20 cellular contexts compared by ENCODE assay signal in the genomic region with DNA sequence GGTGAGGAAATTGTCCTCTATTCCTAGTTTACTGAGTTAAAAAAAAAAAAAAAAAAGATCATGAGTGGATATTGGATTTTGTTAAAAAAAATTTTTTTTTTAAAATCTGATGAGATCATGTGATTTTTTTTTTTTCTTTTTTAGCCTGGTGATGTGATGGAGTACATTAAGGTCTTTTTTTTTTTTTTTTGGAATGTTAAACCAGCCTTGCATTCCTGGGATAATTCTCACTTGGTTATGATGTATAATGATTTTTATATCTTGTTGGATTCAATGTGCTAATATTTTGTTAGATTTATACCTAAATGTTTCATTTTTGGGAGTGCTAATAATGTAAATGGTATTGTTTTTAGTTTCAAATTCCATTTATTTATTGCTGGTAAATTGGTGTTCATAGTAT. TPM values are rescaled to one million over a fixed set of nuclear protein-coding genes. Genes with fewer than 3 reads are reported as not detected.
DNase-seq lines count a peak whose midpoint lies in the region; ATAC-seq, FAIRE-seq and TF ChIP-seq lines count a peak whose summit lies in the region.
"Had no signal": no experiment of that assay in that cellular context is flagged by ENCODE, and none has a peak within 500 bp of the region (broad histone marks: within the 10 kb centered on the region; RNA-seq: fewer than 3 reads in every experiment).

No MANE protein-coding gene starts in this region.

- DNase-seq in KBM-7 (peak; percentile 26), OCI-M1 (lab: John Stamatoyannopoulos, UW) (peak; percentile 25), frontal cortex (ENCODE audit: low spot score in 2 of 2) (no peak), left lung (no peak), cerebellar nuclear complex (lab: John Stamatoyannopoulos, UW) (no peak), NCI-H1436 (lab: John Stamatoyannopoulos, UW) (no peak)
- no peak for DNase-seq in stimulated activated naive CD8-positive, alpha-beta T cell treated with anti-CD3 and anti-CD28 coated beads, Interleukin-15, amount 100 ng/mL, for 72 hours
- DNase-seq: C1 segment of cervical spinal cord; Calu3; CD4-positive, alpha-beta memory T cell; COR-L47; DMS79; EL; GF-D8; H9 had no signal

- in situ Hi-C loops in KBM-7 (cut with MboI; ENCODE audit: low pct_unique_long_range_greater_than_20kb, low sequenced_read_pairs): no loop called here

- no peak overlapping the region for H3K4me3 Mint-ChIP-seq in stimulated activated naive CD8-positive, alpha-beta T cell treated with anti-CD3 and anti-CD28 coated beads, Interleukin-15, amount 100 ng/mL, for 72 hours
- H3K4me3 Mint-ChIP-seq: CD4-positive, alpha-beta memory T cell; GM23338; H9 had no signal

- no peak overlapping the region for H3K4me3 ChIP-seq in HEK293 (ENCODE audit: low read depth, low read length)
- H3K4me3 ChIP-seq in left lung: no peak overlapping the region
- H3K4me3 ChIP-seq: GM23338 had no signal

- POLR2A ChIA-PET in HEK293 (lab: Yijun Ruan, JAX): no interaction called here

- H3K27ac Mint-ChIP-seq in stimulated activated naive CD8-positive, alpha-beta T cell treated with anti-CD3 and anti-CD28 coated beads, Interleukin-15, amount 100 ng/mL, for 72 hours: no peak overlapping the region
- H3K27ac Mint-ChIP-seq: GM23338, H9 had no signal

- H3K9me3 Mint-ChIP-seq in stimulated activated naive CD8-positive, alpha-beta T cell treated with anti-CD3 and anti-CD28 coated beads, Interleukin-15, amount 100 ng/mL, for 72 hours: peaks cover 10 to 13% of the 10 kb centered on the region in 2 donors

- no peaks in the 10 kb centered on the region for H3K27me3 ChIP-seq in left lung

- TF ChIP-seq CTCF in HEK293 (tag by site-specific recombination; IDR thresholded peaks at IDR 0.05) (no peak), left lung (IDR thresholded peaks at IDR 0.05) (no peak)

- CTCF ChIA-PET in HEK293 (lab: Yijun Ruan, JAX): interaction anchor here (1.2 kb wide), 1 partner anchor 27 kb away, joined by 3 read pairs; no protein-coding TSS in a partner anchor

- H3K4me1 ChIP-seq in HEK293 (ENCODE audit: control insufficient read depth, insufficient read depth, low read length): no peaks in the 10 kb centered on the region
- no peaks in the 10 kb centered on the region for H3K4me1 ChIP-seq in left lung

- H3K27me3 Mint-ChIP-seq in stimulated activated naive CD8-positive, alpha-beta T cell treated with anti-CD3 and anti-CD28 coated beads, Interleukin-15, amount 100 ng/mL, for 72 hours: no peaks in the 10 kb centered on the region
- H3K27me3 Mint-ChIP-seq: CD4-positive, alpha-beta memory T cell had no signal

- H3K36me3 ChIP-seq in HEK293 (ENCODE audit: control insufficient read depth in 2 of 2, insufficient read depth in 1 of 2, low read length in 2 of 2): peaks cover 11 to 46% of the 10 kb centered on the region in 2 experiments
- peaks cover 0 to 67% of the 10 kb centered on the region in 2 donors for H3K36me3 ChIP-seq in left lung

- ATAC-seq in left lung: no peak
- no peak for ATAC-seq in stimulated activated naive CD8-positive, alpha-beta T cell treated with anti-CD3 and anti-CD28 coated beads, Interleukin-15, amount 100 ng/mL, for 72 hours
- ATAC-seq: GM23338, HCT116 had no signal

- H3K27ac ChIP-seq in HEK293 (ENCODE audit: extremely low read depth, low read depth, low read length): no peak overlapping the region
- no peak overlapping the region for H3K27ac ChIP-seq in left lung

- peak; percentile 62 for FAIRE-seq in frontal cortex (lab: Jason Lieb, UNC)
- FAIRE-seq: GM12891, GM18507 had no signal

- H3K9me3 ChIP-seq in HEK293 (ENCODE audit: control insufficient read depth, insufficient read depth, low read depth, low read length) (no peaks in the 10 kb centered on the region), left lung (peaks cover 0 to 28% of the 10 kb centered on the region in 2 donors)

- peaks cover 11% of the 10 kb centered on the region for H3K4me1 Mint-ChIP-seq in stimulated activated naive CD8-positive, alpha-beta T cell treated with anti-CD3 and anti-CD28 coated beads, Interleukin-15, amount 100 ng/mL, for 72 hours

- intact Hi-C loops in left lung (cut with DNase I): no loop called here

TF ChIP-seq in HEK293, 187 proteins besides CTCF, POLR2A, EP300 and RAD21:
- TF ChIP-seq, protein P1, sequence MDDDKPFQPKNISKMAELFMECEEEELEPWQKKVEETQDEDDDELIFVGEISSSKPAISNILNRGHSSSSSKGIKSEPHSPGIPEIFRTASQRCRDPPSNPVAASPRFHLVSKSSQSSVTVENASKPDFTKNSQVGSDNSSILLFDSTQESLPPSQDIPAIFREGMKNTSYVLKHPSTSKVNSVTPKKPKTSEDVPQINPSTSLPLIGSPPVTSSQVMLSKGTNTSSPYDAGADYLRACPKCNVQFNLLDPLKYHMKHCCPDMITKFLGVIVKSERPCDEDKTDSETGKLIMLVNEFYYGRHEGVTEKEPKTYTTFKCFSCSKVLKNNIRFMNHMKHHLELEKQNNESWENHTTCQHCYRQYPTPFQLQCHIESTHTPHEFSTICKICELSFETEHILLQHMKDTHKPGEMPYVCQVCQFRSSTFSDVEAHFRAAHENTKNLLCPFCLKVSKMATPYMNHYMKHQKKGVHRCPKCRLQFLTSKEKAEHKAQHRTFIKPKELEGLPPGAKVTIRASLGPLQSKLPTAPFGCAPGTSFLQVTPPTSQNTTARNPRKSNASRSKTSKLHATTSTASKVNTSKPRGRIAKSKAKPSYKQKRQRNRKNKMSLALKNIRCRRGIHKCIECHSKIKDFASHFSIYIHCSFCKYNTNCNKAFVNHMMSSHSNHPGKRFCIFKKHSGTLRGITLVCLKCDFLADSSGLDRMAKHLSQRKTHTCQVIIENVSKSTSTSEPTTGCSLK (tag by site-specific recombination; IDR thresholded peaks at IDR 0.05): no peak
- TF ChIP-seq SETDB1 (IDR thresholded peaks at IDR 0.05; ENCODE audit: insufficient read length, low read length) (peak; percentile 4), SP7 (tag by site-specific recombination; IDR thresholded peaks at IDR 0.05) (no peak)

RNA-seq across cellular contexts. Expression of gene DDX10, which starts 43.3 kb away (rescaled TPM):
- total RNA-seq in frontal cortex: 31.4 TPM
- total RNA-seq in left lung: 10 to 100 TPM; 16.5 to 24.0 TPM

Comparison
In these comparisons a context has a peak if more than half of its experiments do, and no peak if none do; other contexts are left out.
1. DNase-seq: peak in KBM-7 (single experiment) and OCI-M1 (single experiment); none in frontal cortex (0 of 2), left lung (0 of 2), cerebellar nuclear complex (0 of 2), stimulated activated naive CD8-positive, alpha-beta T cell treated with anti-CD3 and anti-CD28 coated beads, Interleukin-15, amount 100 ng/mL, for 72 hours (0 of 2) and NCI-H1436 (single experiment).